Comparison of ENCODE assay signal across 8 cellular contexts in the genomic region with DNA sequence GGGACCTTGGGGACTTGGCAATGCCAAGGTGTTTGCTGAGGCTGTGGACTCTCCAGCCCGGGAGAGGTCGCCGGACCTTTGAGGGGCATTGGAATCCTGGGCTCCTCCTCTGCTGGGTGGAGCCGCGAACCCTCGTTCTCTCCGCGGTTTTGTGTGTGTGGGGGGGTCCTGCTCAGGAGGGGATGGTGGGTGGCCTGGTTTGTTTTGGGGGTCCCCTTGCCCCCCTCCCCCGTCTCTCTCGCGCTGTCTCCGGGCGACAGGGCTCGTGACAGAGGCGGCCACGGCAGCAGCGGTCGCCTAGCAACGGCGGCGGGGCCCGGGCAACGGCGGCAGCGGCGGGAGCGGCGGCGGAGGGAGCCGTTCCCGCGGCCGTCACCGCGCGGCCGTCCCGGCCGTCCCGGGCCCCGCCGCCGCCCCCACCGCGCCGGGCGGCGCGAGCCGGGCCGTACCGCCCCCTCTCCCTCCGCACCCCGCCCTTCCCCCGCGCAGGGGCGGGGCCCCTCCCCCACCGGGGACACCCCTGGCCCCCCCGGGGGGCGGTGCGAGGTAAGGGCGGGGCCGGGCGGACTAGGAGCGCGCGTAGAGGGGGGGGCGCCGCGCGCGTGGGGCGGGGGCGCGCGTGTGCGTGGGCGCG. TPM values are rescaled to one million over a fixed set of nuclear protein-coding genes. Genes with fewer than 3 reads are reported as not detected.
A peak's percentile ranks its signal among the peaks of the same experiment; 100 is the strongest.
DNase-seq lines count a peak whose midpoint lies in the region; ATAC-seq and TF ChIP-seq lines count a peak whose summit lies in the region.

No MANE protein-coding gene starts in this region.

- H3K27ac Mint-ChIP-seq in T-helper 1 cell treated with Interleukin-12 subunit alpha and Interleukin-12 subunit beta and Interleukin-4 antibody, amounts not matched to agents 30 μg/mL and 1 μg/mL, for 36 hours = peak overlapping the region; percentile 95
- H3K27ac Mint-ChIP-seq in MCF 10A (ENCODE audit: low read depth, unreplicated experiment) = peak overlapping the region; percentile 72

- POLR2A ChIA-PET in MCF 10A (lab: Yijun Ruan, JAX) = interaction anchor here (0.7 to 2.1 kb wide), 3 partner anchors 10 to 27 kb away, joined by 3 to 15 read pairs (median 4); a partner anchor contains a TSS

- H3K9ac ChIP-seq in iPS-20b (ENCODE audit: low read depth, low read length) (peak overlapping the region; percentile 69; the same call in 1 of the 2 replicates), smooth muscle cell (ENCODE audit: low read depth) (peak overlapping the region; percentile 70)

- H3K9me3 ChIP-seq in iPS-20b (ENCODE audit: insufficient read depth, low read depth, low read length) (no peaks in the 10 kb centered on the region), smooth muscle cell (replicated peaks; ENCODE audit: low read depth) (no peaks in the 10 kb centered on the region)

- H3K4me3 ChIP-seq in iPS-20b (ENCODE audit: low read length) (peak overlapping the region; percentile 81), smooth muscle cell (peak overlapping the region; percentile 57)

- BruUV-seq in MCF 10A (replicated peaks; lab: Mats Ljungman, UMichigan) = no TSS peak

- no peak for ATAC-seq in HG03095 (IDR thresholded peaks at IDR 0.05; ENCODE audit: unreplicated experiment)

- peak; percentile 18 for TF ChIP-seq CTCF in 22Rv1 (IDR thresholded peaks at IDR 0.05)
- peak; percentile 3 for TF ChIP-seq CTCF in GM13976 (IDR thresholded peaks at IDR 0.05; ENCODE audit: borderline replicate concordance, control extremely low read depth, extremely low read depth, insufficient read depth, missing control alignments)
- TF ChIP-seq CTCF in MCF 10A (IDR thresholded peaks at IDR 0.05; ENCODE audit: unreplicated experiment) = no peak
- TF ChIP-seq CTCF in smooth muscle cell (IDR thresholded peaks at IDR 0.05; ENCODE audit: borderline replicate concordance, insufficient read depth, poor library complexity, severe bottlenecking) = no peak

- in situ Hi-C loops in GM13976 (cut with MboI; ENCODE audit: low sequenced_read_pairs, unreplicated experiment) = no loop called here

- intact Hi-C loops in MCF 10A (cut with micrococcal nuclease) = loop anchor here (5.0 to 10.0 kb wide), 2 partner anchors 130 to 277 kb away; a partner anchor contains a TSS

- H3K36me3 ChIP-seq in iPS-20b (ENCODE audit: insufficient read depth, low read depth, low read length) (peaks cover 24% of the 10 kb centered on the region), smooth muscle cell (ENCODE audit: low read depth) (no peaks in the 10 kb centered on the region)

- H3K79me2 ChIP-seq in smooth muscle cell (ENCODE audit: low read depth) = peaks cover 28% of the 10 kb centered on the region

- WGBS in smooth muscle cell (ENCODE audit: low lambda C conversion rate) = no CpG with 5 or more reads among the region's 79 CpGs

- H3K9me3 Mint-ChIP-seq in T-helper 1 cell treated with Interleukin-12 subunit alpha and Interleukin-12 subunit beta and Interleukin-4 antibody, amounts not matched to agents 30 μg/mL and 1 μg/mL, for 36 hours = no peaks in the 10 kb centered on the region
- no peaks in the 10 kb centered on the region for H3K9me3 Mint-ChIP-seq in MCF 10A (ENCODE audit: unreplicated experiment)

- DNase-seq in GM13976 (ENCODE audit: low spot score) (peak; percentile 81), MCF 10A (ENCODE audit: unreplicated experiment) (no peak), smooth muscle cell (lab: John Stamatoyannopoulos, UW; ENCODE audit: unreplicated experiment) (no peak), NCI-H1092 treated with DMSO at 0.1 percent for 48 hours (lab: John Stamatoyannopoulos, UW) (no peak)

- peak overlapping the region; percentile 94 for H3K4me3 Mint-ChIP-seq in T-helper 1 cell treated with Interleukin-12 subunit alpha and Interleukin-12 subunit beta and Interleukin-4 antibody, amounts not matched to agents 30 μg/mL and 1 μg/mL, for 36 hours
- H3K4me3 Mint-ChIP-seq in MCF 10A (ENCODE audit: unreplicated experiment) = peak overlapping the region; percentile 97

- peaks cover 16% of the 10 kb centered on the region for H3K36me3 Mint-ChIP-seq in T-helper 1 cell treated with Interleukin-12 subunit alpha and Interleukin-12 subunit beta and Interleukin-4 antibody, amounts not matched to agents 30 μg/mL and 1 μg/mL, for 36 hours (ENCODE audit: low read depth)
- H3K36me3 Mint-ChIP-seq in MCF 10A (ENCODE audit: insufficient read depth, unreplicated experiment) = no peaks in the 10 kb centered on the region

- H3K27ac ChIP-seq in 22Rv1 = peak overlapping the region; percentile 88
- no peak overlapping the region for H3K27ac ChIP-seq in iPS-20b (ENCODE audit: low read length)
- peak overlapping the region; percentile 77 for H3K27ac ChIP-seq in smooth muscle cell (ENCODE audit: low read depth)

- peaks cover 70% of the 10 kb centered on the region for H3K4me1 Mint-ChIP-seq in T-helper 1 cell treated with Interleukin-12 subunit alpha and Interleukin-12 subunit beta and Interleukin-4 antibody, amounts not matched to agents 30 μg/mL and 1 μg/mL, for 36 hours (ENCODE audit: low read depth)
- H3K4me1 Mint-ChIP-seq in MCF 10A (ENCODE audit: insufficient read depth, unreplicated experiment) = peaks cover 66% of the 10 kb centered on the region

- CTCF ChIA-PET in MCF 10A (lab: Yijun Ruan, JAX) = no interaction called here

- H3K27me3 ChIP-seq in iPS-20b (ENCODE audit: insufficient read depth, low read length) (no peaks in the 10 kb centered on the region), smooth muscle cell (ENCODE audit: low read depth) (no peaks in the 10 kb centered on the region)

- H2AFZ ChIP-seq in smooth muscle cell (ENCODE audit: low read depth) = no peak overlapping the region

- peak overlapping the region; percentile 86 for H3K4me2 ChIP-seq in smooth muscle cell

- no peaks in the 10 kb centered on the region for H3K27me3 Mint-ChIP-seq in T-helper 1 cell treated with Interleukin-12 subunit alpha and Interleukin-12 subunit beta and Interleukin-4 antibody, amounts not matched to agents 30 μg/mL and 1 μg/mL, for 36 hours (ENCODE audit: low read depth)
- H3K27me3 Mint-ChIP-seq in MCF 10A (ENCODE audit: insufficient read depth, unreplicated experiment) = no peaks in the 10 kb centered on the region

- H4K20me1 ChIP-seq in smooth muscle cell (ENCODE audit: low read depth) = peaks cover 52% of the 10 kb centered on the region

- H3F3A ChIP-seq in smooth muscle cell (ENCODE audit: low read depth) = peaks cover 19% of the 10 kb centered on the region

- peaks cover 50% of the 10 kb centered on the region for H3K4me1 ChIP-seq in iPS-20b (ENCODE audit: insufficient read depth, low read length)
- H3K4me1 ChIP-seq in smooth muscle cell (ENCODE audit: low read depth) = peaks cover 35% of the 10 kb centered on the region

RNA-seq across cellular contexts. Expression of a gene that starts 7.8 kb away (rescaled TPM):
- total RNA-seq in MCF 10A (2022) (6.7 and 9.9 TPM in 2 replicates), smooth muscle cell (8.6 and 10.4 TPM in 2 replicates)
- polyA plus RNA-seq in smooth muscle cell = 1.9 and 7.9 TPM in 2 replicates

RNA-seq across cellular contexts. Expression of a gene that starts 9.8 kb away (rescaled TPM):
- total RNA-seq in MCF 10A (2022) = 212 and 231 TPM in 2 replicates
- total RNA-seq in smooth muscle cell = 126 and 173 TPM in 2 replicates
- 289 and 298 TPM in 2 replicates for polyA plus RNA-seq in smooth muscle cell

RNA-seq across cellular contexts. Expression of a gene that starts 16.9 kb away (rescaled TPM):
- 28.9 and 33.9 TPM in 2 replicates for total RNA-seq in MCF 10A (2022)
- 30.0 and 39.3 TPM in 2 replicates for total RNA-seq in smooth muscle cell
- 36.9 and 52.2 TPM in 2 replicates for polyA plus RNA-seq in smooth muscle cell

RNA-seq across cellular contexts. Expression of a gene that starts 26.7 kb away (rescaled TPM):
- 7.5 and 8.3 TPM in 2 replicates for total RNA-seq in MCF 10A (2022)
- total RNA-seq in smooth muscle cell = 7.5 and 11.6 TPM in 2 replicates
- 6.2 and 10.9 TPM in 2 replicates for polyA plus RNA-seq in smooth muscle cell

RNA-seq across cellular contexts. Expression of a gene that starts 36.1 kb away (rescaled TPM):
- total RNA-seq in MCF 10A (2022) (20.3 and 27.1 TPM in 2 replicates), smooth muscle cell (12.0 and 21.5 TPM in 2 replicates)
- polyA plus RNA-seq in smooth muscle cell = 2.9 and 8.8 TPM in 2 replicates

Comparison
In these comparisons a context has a peak if more than half of its experiments do, and no peak if none do; other contexts are left out.
1. CTCF ChIP-seq: peak in 22Rv1 (single experiment) and GM13976 (single experiment); none in MCF 10A (single experiment) and smooth muscle cell (single experiment).